ENCODE assay signal across 23 cellular contexts in genomic region chr1:85801520-85801919, GRCh38.
DNase-seq lines count a peak whose midpoint lies in the region; ATAC-seq, FAIRE-seq and TF ChIP-seq lines count a peak whose summit lies in the region.
"Had no signal": no experiment of that assay in that cellular context is flagged by ENCODE, and none has a peak within 500 bp of the region (broad histone marks: within the 10 kb centered on the region; RNA-seq: fewer than 3 reads in every experiment).

No MANE protein-coding gene starts in this region.

- no peak for TF ChIP-seq CTCF in endothelial cell of umbilical vein (IDR thresholded peaks at IDR 0.05; ENCODE audit: extremely low read depth in 1 of 2, insufficient read depth in 1 of 2, low read depth in 1 of 2, low read length in 2 of 2)
- no peak for TF ChIP-seq CTCF in keratinocyte (optimal IDR thresholded peaks at IDR 0.05 in 1 of 3, IDR thresholded peaks at IDR 0.05 in 1 of 3, conservative IDR thresholded peaks at IDR 0.05 in 1 of 3; ENCODE audit: extremely low read depth in 1 of 3, insufficient read depth in 2 of 3, low read length in 3 of 3)

- H3K36me3 ChIP-seq in endothelial cell of umbilical vein (ENCODE audit: control insufficient read depth in 2 of 2, extremely low read depth in 1 of 2, insufficient read depth in 2 of 2, low read length in 2 of 2) (no peaks in the 10 kb centered on the region), keratinocyte (ENCODE audit: control insufficient read depth in 2 of 2, extremely low read depth in 1 of 2, insufficient read depth in 2 of 2, low read length in 2 of 2) (no peaks in the 10 kb centered on the region)
- H3K36me3 ChIP-seq: left lung, pancreas, Peyer's patch, upper lobe of right lung had no signal

- dilution Hi-C loops in endothelial cell of umbilical vein (cut with MboI; ENCODE audit: extremely low pct_ligation_motif_present, low sequenced_read_pairs), result no loop called here
- dilution Hi-C loops in keratinocyte (cut with MboI; ENCODE audit: extremely low pct_ligation_motif_present, low sequenced_read_pairs), result no loop called here

- ATAC-seq in GM21717 (IDR thresholded peaks at IDR 0.05; ENCODE audit: unreplicated experiment) (no peak), SK-N-SH treated with all-trans-retinoic acid at 6 μM for 48 hours (no peak), GM21447 (IDR thresholded peaks at IDR 0.05; ENCODE audit: unreplicated experiment) (no peak), HG03571 (IDR thresholded peaks at IDR 0.05; ENCODE audit: unreplicated experiment) (no peak)
- ATAC-seq: left lung; natural killer cell treated with Interleukin-12 subunit alpha and Interleukin-12 subunit beta and Interleukin-15 and Interleukin-18, amount 100 ng/mL, for 72 hours; pancreas; T-helper 17 cell; upper lobe of right lung had no signal

- H3K9ac ChIP-seq in endothelial cell of umbilical vein (replicated peaks; ENCODE audit: extremely low read depth, insufficient read depth, low read length) (no peak overlapping the region), keratinocyte (ENCODE audit: control insufficient read depth, extremely low read depth, insufficient read depth, low read length) (no peak overlapping the region)

- no peak for TF ChIP-seq POLR2A in endothelial cell of umbilical vein (IDR thresholded peaks at IDR 0.05; ENCODE audit: low read depth, low read length)

- H3K9me3 ChIP-seq in endothelial cell of umbilical vein (replicated peaks; ENCODE audit: control insufficient read depth, insufficient read depth, low read length), result no peaks in the 10 kb centered on the region
- H3K9me3 ChIP-seq in keratinocyte (ENCODE audit: control insufficient read depth, low read depth, low read length), result no peaks in the 10 kb centered on the region
- H3K9me3 ChIP-seq: left lung, pancreas, Peyer's patch, upper lobe of right lung had no signal

- no TSS peak for BruUV-seq in endothelial cell of umbilical vein (replicated peaks; lab: Mats Ljungman, UMichigan)

- H3K4me1 ChIP-seq in endothelial cell of umbilical vein (ENCODE audit: control insufficient read depth, extremely low read depth, insufficient read depth, low read length) (no peaks in the 10 kb centered on the region), keratinocyte (ENCODE audit: control insufficient read depth, extremely low read depth, insufficient read depth, low read length) (peaks cover 3% of the 10 kb centered on the region)
- H3K4me1 ChIP-seq: left lung, pancreas, Peyer's patch, upper lobe of right lung had no signal

- H3K4me3 ChIP-seq in endothelial cell of umbilical vein (replicated peaks in 1 of 3; ENCODE audit: insufficient read depth in 1 of 3, low read depth in 1 of 3, low read length in 3 of 3) (no peak overlapping the region), keratinocyte (ENCODE audit: control insufficient read depth in 2 of 3, extremely low read depth in 1 of 3, insufficient read depth in 2 of 3, low read depth in 1 of 3, low read length in 3 of 3) (no peak overlapping the region)
- H3K4me3 ChIP-seq: left lung, pancreas, Peyer's patch, upper lobe of right lung had no signal

- no peak for FAIRE-seq in endothelial cell of umbilical vein (lab: Jason Lieb, UNC)
- peak; percentile 44 for FAIRE-seq in keratinocyte (lab: Jason Lieb, UNC)
- FAIRE-seq: pancreas had no signal

- H3K79me2 ChIP-seq in endothelial cell of umbilical vein (ENCODE audit: control insufficient read depth, insufficient read depth, low read length), result no peaks in the 10 kb centered on the region
- H3K79me2 ChIP-seq in keratinocyte (ENCODE audit: control insufficient read depth, insufficient read depth, low read length), result no peaks in the 10 kb centered on the region

- no peaks in the 10 kb centered on the region for H3K9me1 ChIP-seq in endothelial cell of umbilical vein (replicated peaks; ENCODE audit: control insufficient read depth, extremely low read depth, insufficient read depth, low read length)
- H3K9me1 ChIP-seq in keratinocyte (ENCODE audit: control insufficient read depth, extremely low read depth, insufficient read depth, low read length), result no peaks in the 10 kb centered on the region

- POLR2A ChIA-PET in endothelial cell of umbilical vein (lab: Charles Lee), result no interaction called here

- H3K4me2 ChIP-seq in endothelial cell of umbilical vein (ENCODE audit: insufficient read depth, low read length) (no peak overlapping the region), keratinocyte (ENCODE audit: control insufficient read depth, extremely low read depth, insufficient read depth, low read depth, low read length) (no peak overlapping the region)

- CTCF ChIA-PET in endothelial cell of umbilical vein (lab: Charles Lee), result no interaction called here

- DNase-seq in AG20443 (ENCODE audit: low spot score) (peak; percentile 19), LHCN-M2 (ENCODE audit: low read depth) (peak; percentile 59), endothelial cell of umbilical vein (ENCODE audit: low read depth, low spot score) (no peak), keratinocyte (ENCODE audit: low read depth, low spot score) (no peak)
- DNase-seq: ACHN; activated CD4-positive, alpha-beta T cell treated with anti-CD3 and anti-CD28 coated beads for 48 hours; activated naive CD4-positive, alpha-beta T cell treated with anti-CD3 and anti-CD28 coated beads, Interleukin-2, amount 10 ng/mL, durations not matched to agents 7 days and 5 days; head of caudate nucleus; left lung; MM.1S; NCI-H1436 treated with DMSO at 0.1 percent for 48 hours; NCI-H510A treated with DMSO at 0.1 percent for 48 hours; NK-92 treated with Interleukin-12 subunit alpha and Interleukin-12 subunit beta, amount 100 ng/mL, for 24 hours; pancreas; Peyer's patch; T-helper 17 cell; upper lobe of right lung had no signal

- intact Hi-C loops in endothelial cell of umbilical vein (cut with micrococcal nuclease), result no loop called here

- peaks cover 4 to 7% of the 10 kb centered on the region in 2 experiments for H3K27me3 ChIP-seq in endothelial cell of umbilical vein (ENCODE audit: control insufficient read depth in 2 of 2, insufficient read depth in 2 of 2, low read length in 2 of 2)
- no peaks in the 10 kb centered on the region for H3K27me3 ChIP-seq in keratinocyte (ENCODE audit: control insufficient read depth, extremely low read depth, insufficient read depth, low read length)
- H3K27me3 ChIP-seq: left lung, pancreas, Peyer's patch, upper lobe of right lung had no signal

- H3K27ac ChIP-seq in endothelial cell of umbilical vein (ENCODE audit: insufficient read depth, low read depth, low read length), result no peak overlapping the region
- H3K27ac ChIP-seq in keratinocyte (ENCODE audit: control insufficient read depth, insufficient read depth, low read length), result no peak overlapping the region
- H3K27ac ChIP-seq: HL-60, left lung, pancreas, Peyer's patch, upper lobe of right lung had no signal

- H2AFZ ChIP-seq in endothelial cell of umbilical vein (ENCODE audit: low read depth, low read length), result no peak overlapping the region
- H2AFZ ChIP-seq in keratinocyte (ENCODE audit: control insufficient read depth, low read length), result no peak overlapping the region

- H4K20me1 ChIP-seq in endothelial cell of umbilical vein (replicated peaks; ENCODE audit: control insufficient read depth, extremely low read depth, insufficient read depth, low read length) (no peaks in the 10 kb centered on the region), keratinocyte (ENCODE audit: control insufficient read depth, extremely low read depth, insufficient read depth, low read length) (no peaks in the 10 kb centered on the region)

TF ChIP-seq in endothelial cell of umbilical vein, 7 proteins besides CTCF, POLR2A, EP300 and RAD21:
- TF ChIP-seq MYC (IDR thresholded peaks at IDR 0.05; ENCODE audit: low read depth, low read length) (no peak), POLR2AphosphoS5 (IDR thresholded peaks at IDR 0.05; ENCODE audit: insufficient read depth, low read depth, low read length) (no peak), FOS (IDR thresholded peaks at IDR 0.05; ENCODE audit: borderline replicate concordance, insufficient read depth, low read length) (peak; percentile 42)

TF ChIP-seq in SK-N-SH treated with all-trans-retinoic acid at 6 μM for 48 hours, 23 proteins besides CTCF, POLR2A, EP300 and RAD21 (continues in another document):
- TF ChIP-seq CSRNP3 (CRISPR knock-in tag; IDR thresholded peaks at IDR 0.05), result no peak
- TF ChIP-seq GLIS3 (CRISPR knock-in tag; IDR thresholded peaks at IDR 0.05), result no peak
- no peak for TF ChIP-seq TOX (CRISPR knock-in tag; IDR thresholded peaks at IDR 0.05; ENCODE audit: borderline replicate concordance)
- no peak for TF ChIP-seq ZFP30 (CRISPR knock-in tag; IDR thresholded peaks at IDR 0.05)
- TF ChIP-seq PATZ1 (CRISPR knock-in tag; IDR thresholded peaks at IDR 0.05; ENCODE audit: borderline replicate concordance), result no peak
- no peak for TF ChIP-seq CSDC2 (CRISPR knock-in tag; IDR thresholded peaks at IDR 0.05)
- no peak for TF ChIP-seq TCF4 (CRISPR knock-in tag; IDR thresholded peaks at IDR 0.05; ENCODE audit: borderline replicate concordance)
- no peak for TF ChIP-seq ZNF70 (CRISPR knock-in tag; IDR thresholded peaks at IDR 0.05)
- TF ChIP-seq OSR1 (CRISPR knock-in tag; IDR thresholded peaks at IDR 0.05), result no peak

Comparison
In these comparisons a context has a peak if more than half of its experiments do, and no peak if none do; other contexts are left out.
1. DNase-seq: peak in AG20443 (single experiment) and LHCN-M2 (single experiment); none in endothelial cell of umbilical vein (single experiment) and keratinocyte (single experiment).